ENCODE assay signal across 9 cellular contexts in the genomic region with DNA sequence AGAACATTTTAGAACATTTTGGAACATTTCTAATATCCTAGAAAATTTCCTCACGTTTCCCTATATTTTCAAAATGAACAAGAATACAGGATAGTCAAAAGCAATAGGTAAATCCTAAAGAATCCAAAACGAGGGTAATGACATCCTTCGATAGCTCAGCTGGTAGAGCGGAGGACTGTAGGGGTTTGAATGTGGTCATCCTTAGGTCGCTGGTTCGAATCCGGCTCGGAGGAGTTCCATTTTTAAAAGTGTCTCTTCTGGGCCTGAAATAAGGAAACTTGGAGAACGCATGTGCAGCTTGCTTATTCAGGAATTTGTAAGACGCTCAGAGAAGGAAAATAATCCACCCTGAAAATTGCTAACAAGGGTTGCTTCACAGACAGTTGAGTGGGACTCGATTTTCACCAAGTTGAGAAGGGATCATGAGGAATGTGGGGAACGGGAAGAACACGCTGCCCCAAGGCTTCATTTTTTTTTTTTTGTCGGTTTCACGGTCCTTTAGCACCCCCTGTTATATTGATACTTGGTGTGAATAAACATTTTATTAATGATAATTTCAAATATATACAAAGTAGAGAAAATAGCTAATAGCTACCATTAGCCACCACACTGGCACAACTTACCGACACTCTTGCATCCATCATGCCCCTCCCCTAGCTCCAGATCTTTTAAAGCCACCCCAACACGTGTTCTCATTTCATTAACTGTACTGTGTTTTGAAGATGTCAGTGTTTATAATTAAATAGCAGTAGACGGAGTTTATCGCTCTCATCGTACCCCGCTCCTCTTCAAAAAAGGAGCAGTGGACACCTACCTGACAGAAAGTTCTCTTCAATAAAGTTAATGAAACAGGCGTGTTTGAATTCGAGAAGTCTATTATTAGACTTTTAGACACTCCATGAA. TPM values are rescaled to one million over a fixed set of nuclear protein-coding genes. Genes with fewer than 3 reads are reported as not detected.
DNase-seq lines count a peak whose midpoint lies in the region; ATAC-seq and TF ChIP-seq lines count a peak whose summit lies in the region.
"Had no signal": no experiment of that assay in that cellular context is flagged by ENCODE, and none has a peak within 500 bp of the region (broad histone marks: within the 10 kb centered on the region; RNA-seq: fewer than 3 reads in every experiment).

No MANE protein-coding gene starts in this region.

- H3K79me2 ChIP-seq in neural cell (replicated peaks; ENCODE audit: insufficient read depth, low read length), result peaks cover 10% of the 10 kb centered on the region

- BruUV-seq in A673 (replicated peaks; lab: Mats Ljungman, UMichigan), result no TSS peak

- CTCF ChIA-PET in A673 (lab: Charles Lee), result interaction anchor here (0.7 to 2.0 kb wide), 15 partner anchors 10 to 569 kb away, joined by 3 to 33 read pairs (median 5); no protein-coding TSS in a partner anchor

- POLR2A ChIA-PET in A673 (lab: Charles Lee; ENCODE audit: low non-redundant PET), result interaction anchor here (0.6 kb wide), 2 partner anchors 26 to 1457 kb away, joined by 3 to 4 read pairs; no protein-coding TSS in a partner anchor

- peaks cover 7% of the 10 kb centered on the region for H3F3A ChIP-seq in neural cell (ENCODE audit: insufficient read depth, low read length, poor library complexity, severe bottlenecking)

- DNase-seq in A673 (ENCODE audit: low spot score), result peak; percentile 78
- peak; percentile 73 for DNase-seq in HCEC 1CT
- peak; percentile 62 for DNase-seq in RPMI7951 (ENCODE audit: low read depth)
- peak; percentile 66 for DNase-seq in ecto neural progenitor cell (ENCODE audit: low spot score)
- no peak for DNase-seq in NCI-H510A (lab: John Stamatoyannopoulos, UW)

- H3K4me3 ChIP-seq in A673 (ENCODE audit: low read depth, low read length, poor library complexity, severe bottlenecking), result peak overlapping the region; percentile 90
- H3K4me3 ChIP-seq in neural cell (ENCODE audit: low read length), result peak overlapping the region; percentile 85

- H4K20me1 ChIP-seq in neural cell (ENCODE audit: insufficient read depth), result no peaks in the 10 kb centered on the region

- no peaks in the 10 kb centered on the region for H3K9me3 ChIP-seq in A673 (ENCODE audit: low read depth, low read length, poor library complexity, severe bottlenecking)
- peaks cover 4% of the 10 kb centered on the region for H3K9me3 ChIP-seq in neural cell (ENCODE audit: low read length)
- H3K9me3 ChIP-seq: neutrophil had no signal

- H3K4me2 ChIP-seq in neural cell (ENCODE audit: low read length), result peak overlapping the region; percentile 97

- H3K9ac ChIP-seq in neural cell (ENCODE audit: low read length), result no peak overlapping the region

- TF ChIP-seq CTCF in A673 (conservative IDR thresholded peaks at IDR 0.05; ENCODE audit: low read depth, low read length) (no peak), neural cell (IDR thresholded peaks at IDR 0.05; ENCODE audit: poor library complexity, severe bottlenecking) (no peak)

- TF ChIP-seq EP300 in neural cell (conservative IDR thresholded peaks at IDR 0.05; ENCODE audit: poor library complexity, severe bottlenecking), result no peak

- intact Hi-C loops in A673 (cut with micrococcal nuclease; ENCODE audit: unreplicated experiment), result loop anchor here (1.0 to 2.0 kb wide), 3 partner anchors 18 to 420 kb away; no protein-coding TSS in a partner anchor

- peaks cover 7% of the 10 kb centered on the region for H3K4me1 ChIP-seq in A673 (ENCODE audit: insufficient read depth, low read length, poor library complexity, severe bottlenecking)

- H2AFZ ChIP-seq in neural cell (ENCODE audit: low read depth, low read length), result no peak overlapping the region

- H3K36me3 ChIP-seq in A673 (ENCODE audit: insufficient read depth, low read length, poor library complexity, severe bottlenecking) (peaks cover 13% of the 10 kb centered on the region), neural cell (ENCODE audit: insufficient read depth, low read length) (no peaks in the 10 kb centered on the region)

- ATAC-seq in HG03159 (IDR thresholded peaks at IDR 0.05; ENCODE audit: unreplicated experiment) (no peak), GM19463 (IDR thresholded peaks at IDR 0.05; ENCODE audit: unreplicated experiment) (no peak)

- H3K27me3 ChIP-seq in A673 (replicated peaks; ENCODE audit: insufficient read depth, low read depth, low read length, poor library complexity) (no peaks in the 10 kb centered on the region), neural cell (ENCODE audit: insufficient read depth, low read depth, low read length) (peaks cover 47% of the 10 kb centered on the region)

- H3K27ac ChIP-seq in A673 (ENCODE audit: low read depth, low read length, poor library complexity, severe bottlenecking) (peak overlapping the region; percentile 82), neural cell (ENCODE audit: low read length) (no peak overlapping the region)

- H3K9me2 ChIP-seq in neural cell (ENCODE audit: insufficient read depth, low read length), result no peaks in the 10 kb centered on the region

- no peak for TF ChIP-seq RAD21 in neural cell (conservative IDR thresholded peaks at IDR 0.05)

TF ChIP-seq in neural cell, 6 proteins besides CTCF, POLR2A, EP300 and RAD21:
- TF ChIP-seq TAF1 (IDR thresholded peaks at IDR 0.05; ENCODE audit: low read depth), result no peak
- TF ChIP-seq MXI1 (conservative IDR thresholded peaks at IDR 0.05; ENCODE audit: poor library complexity, severe bottlenecking), result no peak
- no peak for TF ChIP-seq POLR2AphosphoS5 (IDR thresholded peaks at IDR 0.05)
- TF ChIP-seq EZH2 (IDR thresholded peaks at IDR 0.05; ENCODE audit: borderline replicate concordance, insufficient read depth, low read length, poor library complexity, severe bottlenecking), result no peak
- no peak for TF ChIP-seq SMC3 (conservative IDR thresholded peaks at IDR 0.05; ENCODE audit: poor library complexity)
- TF ChIP-seq, protein P1, sequence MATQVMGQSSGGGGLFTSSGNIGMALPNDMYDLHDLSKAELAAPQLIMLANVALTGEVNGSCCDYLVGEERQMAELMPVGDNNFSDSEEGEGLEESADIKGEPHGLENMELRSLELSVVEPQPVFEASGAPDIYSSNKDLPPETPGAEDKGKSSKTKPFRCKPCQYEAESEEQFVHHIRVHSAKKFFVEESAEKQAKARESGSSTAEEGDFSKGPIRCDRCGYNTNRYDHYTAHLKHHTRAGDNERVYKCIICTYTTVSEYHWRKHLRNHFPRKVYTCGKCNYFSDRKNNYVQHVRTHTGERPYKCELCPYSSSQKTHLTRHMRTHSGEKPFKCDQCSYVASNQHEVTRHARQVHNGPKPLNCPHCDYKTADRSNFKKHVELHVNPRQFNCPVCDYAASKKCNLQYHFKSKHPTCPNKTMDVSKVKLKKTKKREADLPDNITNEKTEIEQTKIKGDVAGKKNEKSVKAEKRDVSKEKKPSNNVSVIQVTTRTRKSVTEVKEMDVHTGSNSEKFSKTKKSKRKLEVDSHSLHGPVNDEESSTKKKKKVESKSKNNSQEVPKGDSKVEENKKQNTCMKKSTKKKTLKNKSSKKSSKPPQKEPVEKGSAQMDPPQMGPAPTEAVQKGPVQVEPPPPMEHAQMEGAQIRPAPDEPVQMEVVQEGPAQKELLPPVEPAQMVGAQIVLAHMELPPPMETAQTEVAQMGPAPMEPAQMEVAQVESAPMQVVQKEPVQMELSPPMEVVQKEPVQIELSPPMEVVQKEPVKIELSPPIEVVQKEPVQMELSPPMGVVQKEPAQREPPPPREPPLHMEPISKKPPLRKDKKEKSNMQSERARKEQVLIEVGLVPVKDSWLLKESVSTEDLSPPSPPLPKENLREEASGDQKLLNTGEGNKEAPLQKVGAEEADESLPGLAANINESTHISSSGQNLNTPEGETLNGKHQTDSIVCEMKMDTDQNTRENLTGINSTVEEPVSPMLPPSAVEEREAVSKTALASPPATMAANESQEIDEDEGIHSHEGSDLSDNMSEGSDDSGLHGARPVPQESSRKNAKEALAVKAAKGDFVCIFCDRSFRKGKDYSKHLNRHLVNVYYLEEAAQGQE (IDR thresholded peaks at IDR 0.05; ENCODE audit: borderline replicate concordance), result no peak

RNA-seq across cellular contexts. Expression of a gene that starts 1.8 kb away (rescaled TPM):
- 17.4 and 18.1 TPM in 2 replicates for total RNA-seq in A673 (2021)
- total RNA-seq in RPMI7951 (2014; rRNA removed; shearing (Covaris generic)), result 16.2 and 20.6 TPM in 2 replicates
- 22.4 and 26.1 TPM in 2 replicates for polyA plus RNA-seq in neural cell
- 16.4 and 21.2 TPM in 2 replicates for polyA minus RNA-seq in neural cell

RNA-seq across cellular contexts. Expression of a gene that starts 56.8 kb away (rescaled TPM):
- 55.9 and 58.6 TPM in 2 replicates for total RNA-seq in A673 (2021)
- total RNA-seq in RPMI7951 (2014; rRNA removed; shearing (Covaris generic)), result 130 and 164 TPM in 2 replicates
- polyA plus RNA-seq in neural cell, result 125 and 138 TPM in 2 replicates
- polyA minus RNA-seq in neural cell, result 92.0 and 99.3 TPM in 2 replicates
